24 cellular contexts compared by ENCODE assay signal in the genomic region with DNA sequence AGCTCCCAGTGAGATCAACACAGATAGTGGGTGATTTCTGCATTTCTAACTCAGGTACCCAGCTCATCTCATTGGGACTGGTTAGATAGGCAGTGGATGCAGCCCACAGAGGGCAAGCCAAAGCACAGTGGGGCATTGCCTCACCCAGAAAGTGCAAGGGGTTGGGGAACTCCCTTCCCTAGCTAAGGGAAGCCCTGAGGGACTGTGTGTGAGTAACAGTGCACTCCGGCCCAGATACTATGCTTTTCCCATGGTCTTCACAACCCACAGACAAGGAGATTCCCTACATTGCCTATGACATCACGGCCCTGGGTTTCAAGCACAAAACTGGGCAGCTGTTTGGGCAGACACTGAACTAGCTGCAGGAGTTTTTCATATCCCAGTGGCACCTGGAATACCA.
DNase-seq lines count a peak whose midpoint lies in the region; ATAC-seq, FAIRE-seq and TF ChIP-seq lines count a peak whose summit lies in the region.
"Had no signal": no experiment of that assay in that cellular context is flagged by ENCODE, and none has a peak within 500 bp of the region (broad histone marks: within the 10 kb centered on the region; RNA-seq: fewer than 3 reads in every experiment).

No MANE protein-coding gene starts in this region.

- H3K27me3 ChIP-seq in heart right ventricle (no peaks in the 10 kb centered on the region), bronchial epithelial cell (ENCODE audit: control insufficient read depth, insufficient read depth, low read length) (no peaks in the 10 kb centered on the region), foreskin keratinocyte (no peaks in the 10 kb centered on the region)
- H3K27me3 ChIP-seq: BE2C; BLaER1 treated with 17β-estradiol and CSF1 and Interleukin-3, amounts not matched to agents 10 nM and 100 nM had no signal

- FAIRE-seq in bronchial epithelial cell (lab: Jason Lieb, UNC) = no peak
- FAIRE-seq: A549, GM12891, GM18507 had no signal

- H3K27ac Mint-ChIP-seq in CD14-positive monocyte = no peak overlapping the region
- H3K27ac Mint-ChIP-seq: CD4-positive, alpha-beta memory T cell; GM23338; H9 had no signal

- WGBS in heart right ventricle, 2 donors = 84 to 90% methylated on average over 2 of the region's 2 CpGs

- TF ChIP-seq CTCF in heart right ventricle (IDR thresholded peaks at IDR 0.05) (no peak), bronchial epithelial cell (IDR thresholded peaks at IDR 0.05; ENCODE audit: insufficient read depth, low read length, severe bottlenecking) (no peak), foreskin keratinocyte (conservative IDR thresholded peaks at IDR 0.05) (no peak), CD14-positive monocyte (IDR thresholded peaks at IDR 0.05) (no peak)

- H3K4me3 Mint-ChIP-seq in CD14-positive monocyte = no peak overlapping the region
- H3K4me3 Mint-ChIP-seq: CD4-positive, alpha-beta memory T cell; GM23338; H9 had no signal

- H3K27me3 Mint-ChIP-seq in CD14-positive monocyte (ENCODE audit: low read depth in 3 of 3) = peaks cover 0 to 2% (median 1%) of the 10 kb centered on the region in 3 donors
- H3K27me3 Mint-ChIP-seq: CD4-positive, alpha-beta memory T cell had no signal

- H3K4me1 ChIP-seq in heart right ventricle = peaks cover 0 to 5% (median 0%) of the 10 kb centered on the region in 9 donors
- no peaks in the 10 kb centered on the region for H3K4me1 ChIP-seq in foreskin keratinocyte
- H3K4me1 ChIP-seq: A549; BE2C; BLaER1 treated with 17β-estradiol and CSF1 and Interleukin-3, amounts not matched to agents 10 nM and 100 nM had no signal

- no peaks in the 10 kb centered on the region for H3K36me3 Mint-ChIP-seq in CD14-positive monocyte
- H3K36me3 Mint-ChIP-seq: CD4-positive, alpha-beta memory T cell had no signal

- ATAC-seq in Right ventricle myocardium inferior = no peak
- ATAC-seq in heart right ventricle = no peak
- peak; percentile 66 for ATAC-seq in foreskin keratinocyte
- ATAC-seq: A549, GM23338, HCT116 had no signal

- H3K36me3 ChIP-seq in heart right ventricle = no peaks in the 10 kb centered on the region
- no peaks in the 10 kb centered on the region for H3K36me3 ChIP-seq in bronchial epithelial cell (ENCODE audit: control insufficient read depth, insufficient read depth, low read length)
- H3K36me3 ChIP-seq: BE2C; BLaER1 treated with 17β-estradiol and CSF1 and Interleukin-3, amounts not matched to agents 10 nM and 100 nM had no signal

- DNase-seq in Right ventricle myocardium inferior (ENCODE audit: missing footprints) = peak; percentile 15
- DNase-seq in heart right ventricle = no peak
- peak; percentile 41 for DNase-seq in bronchial epithelial cell (ENCODE audit: low read depth)
- DNase-seq in foreskin keratinocyte = peak; percentile 28 to 60
- no peak for DNase-seq in glomerular visceral epithelial cell (ENCODE audit: extremely low spot score)
- no peak for DNase-seq in CD14-positive monocyte (ENCODE audit: low spot score)
- DNase-seq in NCI-H774 (lab: John Stamatoyannopoulos, UW) = no peak
- DNase-seq: 8988T; ACHN; AML-193; BE2C; Calu3; CD4-positive, alpha-beta memory T cell; COR-L47; DMS53; DMS79 treated with DMSO at 0.1 percent for 48 hours; GF-D8; H9 had no signal

- H3K4me3 ChIP-seq in heart right ventricle (no peak overlapping the region), bronchial epithelial cell (ENCODE audit: low read depth, low read length) (no peak overlapping the region)
- H3K4me3 ChIP-seq: A549; BLaER1 treated with 17β-estradiol and CSF1 and Interleukin-3, amounts not matched to agents 10 nM and 100 nM; GM23338 had no signal

- H3K9me3 Mint-ChIP-seq in CD14-positive monocyte = peaks cover 2 to 11% (median 7%) of the 10 kb centered on the region in 7 donors
- H3K9me3 Mint-ChIP-seq: GM23338 had no signal

- H3K27ac ChIP-seq in heart right ventricle = no peak overlapping the region
- H3K27ac ChIP-seq in foreskin keratinocyte = no peak overlapping the region
- H3K27ac ChIP-seq: A549; BLaER1 treated with 17β-estradiol and CSF1 and Interleukin-3, amounts not matched to agents 10 nM and 100 nM had no signal

- peaks cover 0 to 40% (median 0%) of the 10 kb centered on the region in 11 donors for H3K9me3 ChIP-seq in heart right ventricle
- H3K9me3 ChIP-seq: A549, BE2C had no signal

- intact Hi-C loops in Right ventricle myocardium inferior (cut with DNase I) (no loop called here), heart right ventricle (cut with DNase I) (no loop called here), CD14-positive monocyte (cut with micrococcal nuclease) (no loop called here)

- no peaks in the 10 kb centered on the region for H3K4me1 Mint-ChIP-seq in CD14-positive monocyte
- H3K4me1 Mint-ChIP-seq: CD4-positive, alpha-beta memory T cell; GM23338; H9 had no signal

Comparison
In these comparisons a context has a peak if more than half of its experiments do, and no peak if none do; other contexts are left out.
1. DNase-seq: peak in Right ventricle myocardium inferior (single experiment), bronchial epithelial cell (single experiment) and foreskin keratinocyte (2 of 2); none in heart right ventricle (0 of 2), glomerular visceral epithelial cell (single experiment), CD14-positive monocyte (single experiment) and NCI-H774 (single experiment).